Comparison of ENCODE assay signal across 9 cellular contexts in genomic region chr14:76918176-76918750, GRCh38.
A peak's percentile ranks its signal among the peaks of the same experiment; 100 is the strongest.
DNase-seq lines count a peak whose midpoint lies in the region; ATAC-seq lines count a peak whose summit lies in the region.
"Had no signal": no experiment of that assay in that cellular context is flagged by ENCODE, and none has a peak within 500 bp of the region (broad histone marks: within the 10 kb centered on the region; RNA-seq: fewer than 3 reads in every experiment).

No MANE protein-coding gene starts in this region.

- H3K27me3 ChIP-seq in mucosa of rectum (ENCODE audit: control insufficient read depth in 2 of 2, insufficient read depth in 2 of 2, low read length in 2 of 2) = no peaks in the 10 kb centered on the region

- peak overlapping the region in 1 of 2 donors; percentile 41 for H3K9ac ChIP-seq in mucosa of rectum (ENCODE audit: low read depth in 1 of 2, low read length in 2 of 2)

- H3K27ac ChIP-seq in mucosa of rectum (ENCODE audit: low read depth in 2 of 2, low read length in 2 of 2) = peak overlapping the region; percentile 77 to 87

- no peaks in the 10 kb centered on the region for H3K36me3 ChIP-seq in mucosa of rectum (ENCODE audit: control insufficient read depth in 2 of 2, insufficient read depth in 2 of 2, low read length in 2 of 2)

- ATAC-seq in HG03354 (IDR thresholded peaks at IDR 0.05; ENCODE audit: poor library complexity, severe bottlenecking, unreplicated experiment) = no peak
- ATAC-seq: T-cell had no signal

- H3K9me3 ChIP-seq in mucosa of rectum (ENCODE audit: control insufficient read depth in 2 of 2, low read length in 2 of 2) = no peaks in the 10 kb centered on the region

- no peak overlapping the region for H3K4me3 ChIP-seq in mucosa of rectum (ENCODE audit: low read length in 2 of 2)

- peaks cover 31 to 40% of the 10 kb centered on the region in 2 donors for H3K4me1 ChIP-seq in mucosa of rectum (ENCODE audit: control insufficient read depth in 2 of 2, insufficient read depth in 2 of 2, low read length in 2 of 2)

- DNase-seq in GM04504 (ENCODE audit: low read depth) (peak; percentile 91), NCI-H446 (lab: John Stamatoyannopoulos, UW) (peak; percentile 95 to 96), dermis blood vessel endothelial cell (peak; percentile 42), NCI-H128 (lab: John Stamatoyannopoulos, UW; ENCODE audit: unreplicated experiment) (no peak), OCI-M2 (lab: John Stamatoyannopoulos, UW; ENCODE audit: unreplicated experiment) (no peak)
- DNase-seq in activated effector memory CD4-positive, alpha-beta T cell treated with Interleukin-2 at 50 U/mL for 16 hours = no peak

Comparison
In these comparisons a context has a peak if more than half of its experiments do, and no peak if none do; other contexts are left out.
1. DNase-seq: peak in GM04504 (single experiment), NCI-H446 (2 of 2) and dermis blood vessel endothelial cell (single experiment); none in activated effector memory CD4-positive, alpha-beta T cell treated with Interleukin-2 at 50 U/mL for 16 hours (single experiment), NCI-H128 (single experiment) and OCI-M2 (single experiment).